Comparison of ENCODE assay signal across 2 cellular contexts in the genomic region with DNA sequence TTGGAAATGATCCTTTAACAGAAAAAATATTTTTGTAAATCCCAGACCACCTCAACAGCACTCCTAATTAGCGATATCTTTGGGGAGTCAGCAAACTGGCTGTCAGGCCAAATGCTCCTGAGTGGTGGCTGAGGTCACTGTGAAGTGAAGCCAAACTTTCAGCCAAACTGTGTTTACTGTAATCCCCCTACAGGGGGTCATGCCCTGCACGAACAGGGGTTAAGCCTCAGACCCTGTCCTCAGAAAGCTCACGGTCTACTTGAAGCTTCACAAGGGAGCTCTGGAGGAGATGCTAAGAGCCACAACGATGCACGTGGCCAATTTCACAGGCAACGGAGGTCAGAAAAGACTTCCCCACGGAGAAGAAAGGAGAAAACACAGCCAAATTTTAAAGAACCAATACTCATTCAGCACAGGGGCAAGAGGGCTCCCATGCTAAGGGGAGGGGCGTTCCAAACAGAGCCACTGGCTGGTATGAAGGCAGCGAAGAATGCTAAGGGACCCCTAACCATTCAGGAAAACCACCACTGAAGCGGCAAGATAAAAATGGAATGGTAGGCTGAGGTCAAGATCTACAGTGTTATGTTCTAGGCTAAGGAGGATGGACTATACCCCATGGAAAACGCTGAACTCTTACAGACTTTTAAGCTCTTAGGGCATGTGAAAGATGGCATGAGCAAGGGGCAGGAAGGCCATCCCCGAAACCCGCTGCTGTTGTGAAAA.
TF ChIP-seq lines count a peak whose summit lies in the region.

No MANE protein-coding gene starts in this region.

TF ChIP-seq in liver, 16 proteins besides CTCF, POLR2A, EP300 and RAD21:
- no peak for TF ChIP-seq JUND (IDR thresholded peaks at IDR 0.05)
- no peak for TF ChIP-seq SP1 (IDR thresholded peaks at IDR 0.05)
- no peak for TF ChIP-seq FOXA1 (IDR thresholded peaks at IDR 0.05)

TF ChIP-seq in SK-N-SH, 30 proteins besides CTCF, POLR2A, EP300 and RAD21:
- TF ChIP-seq POLR2AphosphoS5 (IDR thresholded peaks at IDR 0.05; ENCODE audit: low read depth, low read length) (no peak), FOXJ3 (CRISPR knock-in tag; IDR thresholded peaks at IDR 0.05) (no peak), JUND (IDR thresholded peaks at IDR 0.05) (no peak), ELF1 (IDR thresholded peaks at IDR 0.05) (no peak), MXI1 (IDR thresholded peaks at IDR 0.05; ENCODE audit: low read depth, low read length) (no peak), MEF2A (IDR thresholded peaks at IDR 0.05; ENCODE audit: borderline replicate concordance, low read depth) (no peak), RCOR1 (IDR thresholded peaks at IDR 0.05; ENCODE audit: low read length) (no peak), EZH2phosphoT487 (IDR thresholded peaks at IDR 0.05; ENCODE audit: borderline replicate concordance, low read depth) (no peak), TCF12 (IDR thresholded peaks at IDR 0.05) (no peak), SMC3 (IDR thresholded peaks at IDR 0.05; ENCODE audit: low read depth, low read length) (no peak)
- TF ChIP-seq, protein P1, sequence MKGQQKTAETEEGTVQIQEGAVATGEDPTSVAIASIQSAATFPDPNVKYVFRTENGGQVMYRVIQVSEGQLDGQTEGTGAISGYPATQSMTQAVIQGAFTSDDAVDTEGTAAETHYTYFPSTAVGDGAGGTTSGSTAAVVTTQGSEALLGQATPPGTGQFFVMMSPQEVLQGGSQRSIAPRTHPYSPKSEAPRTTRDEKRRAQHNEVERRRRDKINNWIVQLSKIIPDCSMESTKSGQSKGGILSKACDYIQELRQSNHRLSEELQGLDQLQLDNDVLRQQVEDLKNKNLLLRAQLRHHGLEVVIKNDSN (IDR thresholded peaks at IDR 0.05; ENCODE audit: borderline replicate concordance, low read depth), result no peak
- TF ChIP-seq, protein P2, sequence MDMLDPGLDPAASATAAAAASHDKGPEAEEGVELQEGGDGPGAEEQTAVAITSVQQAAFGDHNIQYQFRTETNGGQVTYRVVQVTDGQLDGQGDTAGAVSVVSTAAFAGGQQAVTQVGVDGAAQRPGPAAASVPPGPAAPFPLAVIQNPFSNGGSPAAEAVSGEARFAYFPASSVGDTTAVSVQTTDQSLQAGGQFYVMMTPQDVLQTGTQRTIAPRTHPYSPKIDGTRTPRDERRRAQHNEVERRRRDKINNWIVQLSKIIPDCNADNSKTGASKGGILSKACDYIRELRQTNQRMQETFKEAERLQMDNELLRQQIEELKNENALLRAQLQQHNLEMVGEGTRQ (IDR thresholded peaks at IDR 0.05; ENCODE audit: borderline replicate concordance, low read depth, low read length), result no peak
- TF ChIP-seq, protein P3, sequence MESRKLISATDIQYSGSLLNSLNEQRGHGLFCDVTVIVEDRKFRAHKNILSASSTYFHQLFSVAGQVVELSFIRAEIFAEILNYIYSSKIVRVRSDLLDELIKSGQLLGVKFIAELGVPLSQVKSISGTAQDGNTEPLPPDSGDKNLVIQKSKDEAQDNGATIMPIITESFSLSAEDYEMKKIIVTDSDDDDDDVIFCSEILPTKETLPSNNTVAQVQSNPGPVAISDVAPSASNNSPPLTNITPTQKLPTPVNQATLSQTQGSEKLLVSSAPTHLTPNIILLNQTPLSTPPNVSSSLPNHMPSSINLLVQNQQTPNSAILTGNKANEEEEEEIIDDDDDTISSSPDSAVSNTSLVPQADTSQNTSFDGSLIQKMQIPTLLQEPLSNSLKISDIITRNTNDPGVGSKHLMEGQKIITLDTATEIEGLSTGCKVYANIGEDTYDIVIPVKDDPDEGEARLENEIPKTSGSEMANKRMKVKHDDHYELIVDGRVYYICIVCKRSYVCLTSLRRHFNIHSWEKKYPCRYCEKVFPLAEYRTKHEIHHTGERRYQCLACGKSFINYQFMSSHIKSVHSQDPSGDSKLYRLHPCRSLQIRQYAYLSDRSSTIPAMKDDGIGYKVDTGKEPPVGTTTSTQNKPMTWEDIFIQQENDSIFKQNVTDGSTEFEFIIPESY (IDR thresholded peaks at IDR 0.05; ENCODE audit: borderline replicate concordance, low read depth), result no peak
